ENCODE assay signal across 1 cellular context in the genomic region with DNA sequence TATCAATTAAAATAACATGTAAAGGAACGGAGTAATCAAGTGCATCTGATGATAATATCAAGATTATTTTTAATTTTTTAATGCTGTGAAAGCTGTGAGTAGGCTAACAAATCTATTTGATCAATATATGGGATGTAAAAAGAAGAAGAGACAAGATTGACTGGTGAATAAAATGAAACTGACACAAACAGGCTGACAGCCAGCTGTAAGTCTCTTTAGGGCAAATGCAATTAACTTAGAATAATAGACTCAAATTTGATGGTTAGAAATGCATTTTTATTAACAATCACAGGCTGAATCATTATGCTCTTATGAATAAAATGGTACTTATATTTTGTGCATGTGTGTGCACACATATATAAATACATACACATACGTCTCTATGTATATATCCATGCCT.
TF ChIP-seq lines count a peak whose summit lies in the region.

No MANE protein-coding gene starts in this region.

TF ChIP-seq in SK-N-SH, 30 proteins besides CTCF, POLR2A, EP300 and RAD21 (continued from another document):
- TF ChIP-seq, protein P1, sequence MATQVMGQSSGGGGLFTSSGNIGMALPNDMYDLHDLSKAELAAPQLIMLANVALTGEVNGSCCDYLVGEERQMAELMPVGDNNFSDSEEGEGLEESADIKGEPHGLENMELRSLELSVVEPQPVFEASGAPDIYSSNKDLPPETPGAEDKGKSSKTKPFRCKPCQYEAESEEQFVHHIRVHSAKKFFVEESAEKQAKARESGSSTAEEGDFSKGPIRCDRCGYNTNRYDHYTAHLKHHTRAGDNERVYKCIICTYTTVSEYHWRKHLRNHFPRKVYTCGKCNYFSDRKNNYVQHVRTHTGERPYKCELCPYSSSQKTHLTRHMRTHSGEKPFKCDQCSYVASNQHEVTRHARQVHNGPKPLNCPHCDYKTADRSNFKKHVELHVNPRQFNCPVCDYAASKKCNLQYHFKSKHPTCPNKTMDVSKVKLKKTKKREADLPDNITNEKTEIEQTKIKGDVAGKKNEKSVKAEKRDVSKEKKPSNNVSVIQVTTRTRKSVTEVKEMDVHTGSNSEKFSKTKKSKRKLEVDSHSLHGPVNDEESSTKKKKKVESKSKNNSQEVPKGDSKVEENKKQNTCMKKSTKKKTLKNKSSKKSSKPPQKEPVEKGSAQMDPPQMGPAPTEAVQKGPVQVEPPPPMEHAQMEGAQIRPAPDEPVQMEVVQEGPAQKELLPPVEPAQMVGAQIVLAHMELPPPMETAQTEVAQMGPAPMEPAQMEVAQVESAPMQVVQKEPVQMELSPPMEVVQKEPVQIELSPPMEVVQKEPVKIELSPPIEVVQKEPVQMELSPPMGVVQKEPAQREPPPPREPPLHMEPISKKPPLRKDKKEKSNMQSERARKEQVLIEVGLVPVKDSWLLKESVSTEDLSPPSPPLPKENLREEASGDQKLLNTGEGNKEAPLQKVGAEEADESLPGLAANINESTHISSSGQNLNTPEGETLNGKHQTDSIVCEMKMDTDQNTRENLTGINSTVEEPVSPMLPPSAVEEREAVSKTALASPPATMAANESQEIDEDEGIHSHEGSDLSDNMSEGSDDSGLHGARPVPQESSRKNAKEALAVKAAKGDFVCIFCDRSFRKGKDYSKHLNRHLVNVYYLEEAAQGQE (IDR thresholded peaks at IDR 0.05; ENCODE audit: low read depth, low read length) = no peak
- TF ChIP-seq YY1 (IDR thresholded peaks at IDR 0.05; ENCODE audit: low read depth) (no peak), SIN3A (IDR thresholded peaks at IDR 0.05; ENCODE audit: borderline replicate concordance, low read depth, low read length) (no peak)
TF ChIP-seq in SK-N-SH: peak in this region for 0.
